27 cellular contexts compared by ENCODE assay signal in the genomic region with DNA sequence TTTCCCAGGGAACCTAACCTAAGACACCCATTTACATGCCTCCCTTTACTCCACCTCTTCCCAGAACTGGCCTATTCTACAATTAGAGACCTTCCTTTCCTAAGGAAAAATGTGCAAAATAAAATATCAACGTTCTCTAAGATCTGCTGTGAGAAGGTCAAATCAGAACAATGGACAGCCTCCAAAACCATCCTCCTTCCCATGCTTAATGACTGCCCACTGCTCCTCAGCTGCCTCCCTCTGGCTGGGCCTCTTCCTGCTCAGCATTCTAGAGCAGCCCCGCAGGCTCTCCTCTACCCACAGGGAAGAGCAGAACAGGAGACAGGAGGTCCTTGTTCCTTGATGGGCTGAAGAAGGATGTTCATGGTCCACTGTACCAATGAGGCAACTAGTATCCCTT.
"Had no signal": no experiment of that assay in that cellular context is flagged by ENCODE, and none has a peak within 500 bp of the region (broad histone marks: within the 10 kb centered on the region; RNA-seq: fewer than 3 reads in every experiment).

No MANE protein-coding gene starts in this region.

- H3K36me3 ChIP-seq: neural progenitor cell, ovary, right lobe of liver, sigmoid colon, stomach, thoracic aorta, thyroid gland, tibial nerve, upper lobe of left lung, vagina had no signal

- H3K4me1 ChIP-seq: neural progenitor cell, parathyroid adenoma, psoas muscle, right lobe of liver, sigmoid colon, stomach, thyroid gland, tibial nerve, upper lobe of left lung, vagina had no signal

- ATAC-seq: natural killer cell treated with Interleukin-12 subunit alpha and Interleukin-12 subunit beta and Interleukin-15 and Interleukin-18, amount 100 ng/mL, for 72 hours; right cardiac atrium; right lobe of liver; stimulated activated effector memory CD8-positive, alpha-beta T cell treated with anti-CD3 and anti-CD28 coated beads, Interleukin-12 subunit alpha, Interleukin-12 subunit beta, amount 100 ng/mL, for 72 hours; stimulated activated naive B cell treated with anti-CD40 and anti-IgM and Interleukin-4, amounts not matched to agents 10 μg/mL and 1 μg/mL and 100 μg/mL, for 72 hours had no signal

- DNase-seq: nephron progenitor cell; occipital lobe; ovary; posterior cingulate gyrus; psoas muscle; right cardiac atrium; right lobe of liver; sigmoid colon; small intestine; stimulated activated CD4-positive, alpha-beta T cell treated with anti-CD3 and anti-CD28 coated beads, Interleukin-15, amount 100 ng/mL, for 24 hours; stimulated activated CD4-positive, alpha-beta T cell treated with anti-CD3 and anti-CD28 coated beads, Interleukin-2, amount 100 ng/mL, for 24 hours; stimulated activated CD4-positive, alpha-beta T cell treated with anti-CD3 and anti-CD28 coated beads, Interleukin-2, amount 100 ng/mL, for 48 hours; stimulated activated CD4-positive, alpha-beta T cell treated with anti-CD3 and anti-CD28 coated beads, Interleukin-4, amount 100 ng/mL, for 24 hours; stimulated activated naive B cell treated with anti-CD40 and anti-IgM and Interleukin-4, amounts not matched to agents 10 μg/mL and 1 μg/mL and 100 μg/mL, for 72 hours; stimulated activated naive CD4-positive, alpha-beta T cell treated with Interleukin-2 at 50 U/mL for 16 hours; stomach; thyroid gland; trophoblast cell; upper lobe of left lung had no signal

- H3K9me3 ChIP-seq: ovary, psoas muscle, right lobe of liver, sigmoid colon, stomach, thoracic aorta, thyroid gland, tibial nerve, upper lobe of left lung, vagina had no signal

- H3K27me3 ChIP-seq: neural progenitor cell, ovary, right lobe of liver, sigmoid colon, thyroid gland, tibial nerve, upper lobe of left lung, vagina had no signal

- FAIRE-seq: small intestine, urothelium cell line had no signal

- H3K27ac ChIP-seq: neural progenitor cell, ovary, parathyroid adenoma, psoas muscle, right lobe of liver, sigmoid colon, stomach, thoracic aorta, thyroid gland, tibial nerve, upper lobe of left lung, vagina had no signal

- H3K4me3 ChIP-seq: neural progenitor cell, ovary, psoas muscle, right lobe of liver, sigmoid colon, stomach, thyroid gland, tibial nerve, upper lobe of left lung, vagina had no signal
